In the genomic region with DNA sequence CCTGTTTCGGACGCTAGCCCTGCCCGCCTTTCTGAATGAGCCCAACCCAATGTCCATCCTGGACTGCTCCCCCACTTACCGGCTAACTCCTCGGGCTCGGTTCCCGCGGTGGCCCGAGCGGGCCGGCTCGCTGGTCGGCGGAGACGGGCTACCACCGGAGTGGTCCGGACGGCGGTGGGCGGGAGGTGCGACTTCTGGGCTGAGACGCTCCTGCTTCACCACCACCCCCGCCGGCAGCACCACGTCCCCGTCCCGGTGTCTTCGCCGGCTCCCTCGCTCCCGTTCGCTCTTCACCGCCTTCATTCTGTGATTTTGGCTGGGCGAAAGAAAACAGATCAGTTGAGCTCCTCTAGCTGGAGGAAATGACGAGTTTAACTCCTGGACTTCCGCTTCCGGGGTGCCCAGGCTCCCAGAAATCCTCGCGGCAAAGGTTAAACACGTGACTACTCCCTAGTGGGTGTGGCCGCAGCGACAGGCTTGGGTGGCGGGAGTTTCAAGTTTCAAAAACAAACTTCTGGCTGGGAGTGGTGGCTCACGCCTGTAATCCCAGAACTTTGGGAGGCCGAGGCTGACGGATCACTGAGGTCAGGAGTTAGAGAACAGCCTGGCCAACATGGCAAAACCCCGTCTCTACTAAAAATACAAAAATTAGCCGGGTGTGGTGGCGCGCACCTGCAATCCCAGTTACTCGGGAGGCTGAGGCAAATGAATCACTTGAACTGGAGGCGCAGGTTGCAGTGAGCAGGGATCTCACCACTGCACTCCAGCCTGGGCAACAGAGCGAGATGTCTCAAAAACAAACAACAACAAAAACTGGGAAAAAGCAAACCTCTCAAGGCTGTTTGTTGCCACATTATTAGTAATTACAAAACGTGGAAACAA, we compare ENCODE assay signal across 8 cellular contexts. TPM values are rescaled to one million over a fixed set of nuclear protein-coding genes. Genes with fewer than 3 reads are reported as not detected.
A peak's percentile ranks its signal among the peaks of the same experiment; 100 is the strongest.
DNase-seq lines count a peak whose midpoint lies in the region; ATAC-seq and TF ChIP-seq lines count a peak whose summit lies in the region.

A gene with protein sequence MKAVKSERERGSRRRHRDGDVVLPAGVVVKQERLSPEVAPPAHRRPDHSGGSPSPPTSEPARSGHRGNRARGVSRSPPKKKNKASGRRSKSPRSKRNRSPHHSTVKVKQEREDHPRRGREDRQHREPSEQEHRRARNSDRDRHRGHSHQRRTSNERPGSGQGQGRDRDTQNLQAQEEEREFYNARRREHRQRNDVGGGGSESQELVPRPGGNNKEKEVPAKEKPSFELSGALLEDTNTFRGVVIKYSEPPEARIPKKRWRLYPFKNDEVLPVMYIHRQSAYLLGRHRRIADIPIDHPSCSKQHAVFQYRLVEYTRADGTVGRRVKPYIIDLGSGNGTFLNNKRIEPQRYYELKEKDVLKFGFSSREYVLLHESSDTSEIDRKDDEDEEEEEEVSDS (minus strand): TSS at position 367 of the 882 bp plus-strand sequence. CDS start 64 bp downstream, at position 303.

- H3K4me3 ChIP-seq in cardiac muscle cell = peak within 1 kb of the TSS; percentile 91
- peak within 1 kb of the TSS; percentile 97 for H3K4me3 ChIP-seq in parathyroid adenoma (ENCODE audit: low read depth, low read length)
- peak within 1 kb of the TSS; percentile 95 to 98 for H3K4me3 ChIP-seq in tibial artery

- H3K36me3 Mint-ChIP-seq in activated naive CD8-positive, alpha-beta T cell treated with anti-CD3 and anti-CD28 coated beads, Interleukin-2, amount 50 U/mL, for 24 hours (ENCODE audit: low read depth) = peaks cover 32% of the 10 kb centered on the region

- H2AFZ ChIP-seq in parathyroid adenoma = peak within 1 kb of the TSS; percentile 92

- H3K9me3 ChIP-seq in cardiac muscle cell (ENCODE audit: low read depth) (no peaks in the 10 kb centered on the region), parathyroid adenoma (ENCODE audit: control insufficient read depth, low read length) (no peaks in the 10 kb centered on the region), tibial artery (no peaks in the 10 kb centered on the region)

- peak; percentile 88 for ATAC-seq in HG02759 (IDR thresholded peaks at IDR 0.05; ENCODE audit: unreplicated experiment)
- peak; percentile 96 for ATAC-seq in activated naive CD8-positive, alpha-beta T cell treated with anti-CD3 and anti-CD28 coated beads, Interleukin-2, amount 50 U/mL, for 24 hours

- peaks cover 10% of the 10 kb centered on the region for H3K4me1 ChIP-seq in cardiac muscle cell (ENCODE audit: low read depth)
- H3K4me1 ChIP-seq in parathyroid adenoma = peaks cover 8% of the 10 kb centered on the region
- peaks cover 0 to 38% (median 27%) of the 10 kb centered on the region in 4 donors for H3K4me1 ChIP-seq in tibial artery

- H3K4me2 ChIP-seq in parathyroid adenoma (ENCODE audit: low read length) = peak within 1 kb of the TSS; percentile 87

- peak; percentile 70 for DNase-seq in GM04503 (ENCODE audit: low read depth)
- peak; percentile 57 for DNase-seq in NCI-H1436 treated with DMSO at 0.1 percent for 48 hours (lab: John Stamatoyannopoulos, UW)
- peak; percentile 88 for DNase-seq in T follicular helper cell (ENCODE audit: low read depth)
- DNase-seq in activated naive CD8-positive, alpha-beta T cell treated with anti-CD3 and anti-CD28 coated beads, Interleukin-2, amount 50 U/mL, for 24 hours = peak; percentile 87
- peak; percentile 94 to 95 for DNase-seq in cardiac muscle cell (ENCODE audit: low read depth in 1 of 2, low spot score in 1 of 2)
- DNase-seq in tibial artery = peak; percentile 88 to 95

- no peaks in the 10 kb centered on the region for H3K36me3 ChIP-seq in cardiac muscle cell
- H3K36me3 ChIP-seq in parathyroid adenoma (ENCODE audit: control insufficient read depth, insufficient read depth, low read length) = no peaks in the 10 kb centered on the region
- H3K36me3 ChIP-seq in tibial artery = peaks cover 11 to 32% (median 13%) of the 10 kb centered on the region in 3 donors

- peaks cover 3% of the 10 kb centered on the region for H3K27me3 Mint-ChIP-seq in activated naive CD8-positive, alpha-beta T cell treated with anti-CD3 and anti-CD28 coated beads, Interleukin-2, amount 50 U/mL, for 24 hours

- peak within 1 kb of the TSS; percentile 63 for H3K9ac ChIP-seq in parathyroid adenoma

- H3K4me1 Mint-ChIP-seq in activated naive CD8-positive, alpha-beta T cell treated with anti-CD3 and anti-CD28 coated beads, Interleukin-2, amount 50 U/mL, for 24 hours = peaks cover 41% of the 10 kb centered on the region

- H3K27ac ChIP-seq in cardiac muscle cell (peak within 1 kb of the TSS; percentile 72), parathyroid adenoma (peak within 1 kb of the TSS; percentile 77), tibial artery (peak within 1 kb of the TSS; percentile 87 to 94)

- peak within 1 kb of the TSS; percentile 98 for H3K4me3 Mint-ChIP-seq in activated naive CD8-positive, alpha-beta T cell treated with anti-CD3 and anti-CD28 coated beads, Interleukin-2, amount 50 U/mL, for 24 hours

- peaks cover 2% of the 10 kb centered on the region for H3K79me2 ChIP-seq in parathyroid adenoma

- H3K9me3 Mint-ChIP-seq in activated naive CD8-positive, alpha-beta T cell treated with anti-CD3 and anti-CD28 coated beads, Interleukin-2, amount 50 U/mL, for 24 hours = no peaks in the 10 kb centered on the region

- no peaks in the 10 kb centered on the region for H3K27me3 ChIP-seq in cardiac muscle cell
- H3K27me3 ChIP-seq in parathyroid adenoma (ENCODE audit: control insufficient read depth, insufficient read depth, low read length) = no peaks in the 10 kb centered on the region
- no peaks in the 10 kb centered on the region for H3K27me3 ChIP-seq in tibial artery

- intact Hi-C loops in tibial artery (cut with DNase I; ENCODE audit: low total_unique reads) = no loop called here

- no peak for TF ChIP-seq CTCF in cardiac muscle cell (IDR thresholded peaks at IDR 0.05; ENCODE audit: low read depth, low read length)
- no peak for TF ChIP-seq CTCF in parathyroid adenoma (IDR thresholded peaks at IDR 0.05)
- no peak for TF ChIP-seq CTCF in tibial artery (IDR thresholded peaks at IDR 0.05)

- H3K27ac Mint-ChIP-seq in activated naive CD8-positive, alpha-beta T cell treated with anti-CD3 and anti-CD28 coated beads, Interleukin-2, amount 50 U/mL, for 24 hours = peak within 1 kb of the TSS; percentile 98

RNA-seq across cellular contexts. Expression of the gene that starts here (rescaled TPM):
- 12.8 and 18.4 TPM in 2 replicates for total RNA-seq in cardiac muscle cell
- 6.1 and 6.6 TPM in 2 replicates for polyA plus RNA-seq in cardiac muscle cell

Comparison
In these comparisons a context has a peak if more than half of its experiments do, and no peak if none do; other contexts are left out.
1. Peak in every context shown above with its lines: DNase-seq, ATAC-seq, H3K4me3 ChIP-seq and H3K27ac ChIP-seq.